ENCODE assay signal across 8 cellular contexts in the genomic region with DNA sequence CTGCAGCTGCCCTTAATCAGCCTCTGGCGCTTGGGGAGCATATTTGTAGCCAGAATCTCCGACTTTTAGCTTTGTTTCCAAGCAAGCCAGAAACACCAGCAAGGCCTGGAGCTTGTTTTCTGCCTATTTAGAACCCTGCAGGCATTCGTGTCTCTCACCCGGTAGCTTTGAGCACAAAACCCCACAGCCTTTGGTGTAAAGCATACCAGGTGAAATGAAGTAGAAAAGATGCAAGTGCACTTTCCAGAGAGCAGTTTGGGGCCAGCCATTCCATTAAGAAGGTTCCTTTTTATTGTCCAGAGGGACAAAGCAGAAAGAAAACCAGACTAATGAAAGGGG.
DNase-seq lines count a peak whose midpoint lies in the region; ATAC-seq and TF ChIP-seq lines count a peak whose summit lies in the region.

No MANE protein-coding gene starts in this region.

- no peaks in the 10 kb centered on the region for H3K27me3 ChIP-seq in RWPE2 (ENCODE audit: insufficient read depth, poor library complexity, severe bottlenecking)

- peak overlapping the region; percentile 80 for H3K27ac ChIP-seq in RWPE2 (ENCODE audit: poor library complexity, severe bottlenecking)

- TF ChIP-seq CTCF in RWPE2 (IDR thresholded peaks at IDR 0.05; ENCODE audit: poor library complexity, severe bottlenecking): no peak
- no peak for TF ChIP-seq CTCF in foreskin fibroblast (IDR thresholded peaks at IDR 0.05; ENCODE audit: low read depth, low read length)
- TF ChIP-seq CTCF in GM10248 (IDR thresholded peaks at IDR 0.05; ENCODE audit: control extremely low read depth, extremely low read depth, low read depth, missing control alignments): no peak

- peak overlapping the region; percentile 93 for H3K4me3 Mint-ChIP-seq in stimulated activated effector memory CD8-positive, alpha-beta T cell treated with anti-CD3 and anti-CD28 coated beads, Interleukin-12 subunit alpha, Interleukin-12 subunit beta, amount 100 ng/mL, for 72 hours

- H3K4me3 ChIP-seq in RWPE2 (ENCODE audit: severe bottlenecking) (peak overlapping the region; percentile 48), foreskin fibroblast (ENCODE audit: low read depth in 1 of 2, low read length in 2 of 2) (peak overlapping the region; percentile 87 to 95)

- CTCF ChIA-PET in GM10248 (lab: Yijun Ruan, JAX): interaction anchor here (1.0 to 2.8 kb wide), 10 partner anchors 8 to 117 kb away, joined by 3 to 11 read pairs (median 5); no protein-coding TSS in a partner anchor

- POLR2A ChIA-PET in GM10248 (lab: Yijun Ruan, JAX): no interaction called here

- H3K36me3 Mint-ChIP-seq in stimulated activated effector memory CD8-positive, alpha-beta T cell treated with anti-CD3 and anti-CD28 coated beads, Interleukin-12 subunit alpha, Interleukin-12 subunit beta, amount 100 ng/mL, for 72 hours: peaks cover 48% of the 10 kb centered on the region

- H3K27ac Mint-ChIP-seq in stimulated activated effector memory CD8-positive, alpha-beta T cell treated with anti-CD3 and anti-CD28 coated beads, Interleukin-12 subunit alpha, Interleukin-12 subunit beta, amount 100 ng/mL, for 72 hours: peak overlapping the region; percentile 97

- DNase-seq in NCI-H2107 treated with DMSO at 0.1 percent for 48 hours (lab: John Stamatoyannopoulos, UW; ENCODE audit: unreplicated experiment) (peak; percentile 75), NCI-H2107 (lab: John Stamatoyannopoulos, UW) (no peak), RWPE2 (ENCODE audit: low spot score) (no peak), foreskin fibroblast (no peak), GDM1 (lab: John Stamatoyannopoulos, UW) (no peak), NOMO-1 (lab: John Stamatoyannopoulos, UW; ENCODE audit: unreplicated experiment in 2 of 2) (no peak), GM10248 (ENCODE audit: extremely low spot score) (no peak)
- no peak for DNase-seq in stimulated activated effector memory CD8-positive, alpha-beta T cell treated with anti-CD3 and anti-CD28 coated beads, Interleukin-12 subunit alpha, Interleukin-12 subunit beta, amount 100 ng/mL, for 72 hours (ENCODE audit: low spot score in 2 of 2)

- H3K36me3 ChIP-seq in RWPE2 (ENCODE audit: low read depth): peaks cover 42% of the 10 kb centered on the region

- ATAC-seq in RWPE2 (ENCODE audit: low read depth): no peak; the same call in 2 of the 3 replicates
- no peak for ATAC-seq in stimulated activated effector memory CD8-positive, alpha-beta T cell treated with anti-CD3 and anti-CD28 coated beads, Interleukin-12 subunit alpha, Interleukin-12 subunit beta, amount 100 ng/mL, for 72 hours

- H3K4me1 Mint-ChIP-seq in stimulated activated effector memory CD8-positive, alpha-beta T cell treated with anti-CD3 and anti-CD28 coated beads, Interleukin-12 subunit alpha, Interleukin-12 subunit beta, amount 100 ng/mL, for 72 hours: peaks cover 21% of the 10 kb centered on the region

- no peaks in the 10 kb centered on the region for H3K9me3 ChIP-seq in RWPE2 (ENCODE audit: severe bottlenecking)

- no peaks in the 10 kb centered on the region for H3K9me3 Mint-ChIP-seq in stimulated activated effector memory CD8-positive, alpha-beta T cell treated with anti-CD3 and anti-CD28 coated beads, Interleukin-12 subunit alpha, Interleukin-12 subunit beta, amount 100 ng/mL, for 72 hours

- peaks cover 36% of the 10 kb centered on the region for H3K4me1 ChIP-seq in RWPE2 (ENCODE audit: insufficient read depth, poor library complexity, severe bottlenecking)
